In genomic region chr10:107443817-107444216, GRCh38 we compare ENCODE assay signal across 24 cellular contexts.
"Had no signal": no experiment of that assay in that cellular context is flagged by ENCODE, and none has a peak within 500 bp of the region (broad histone marks: within the 10 kb centered on the region; RNA-seq: fewer than 3 reads in every experiment).

No MANE protein-coding gene starts in this region.

- FAIRE-seq: endothelial cell of umbilical vein, kidney had no signal

- H3K4me2 ChIP-seq: hepatocyte had no signal

- H3K27ac ChIP-seq: colonic mucosa, esophagus muscularis mucosa, foreskin keratinocyte, gastroesophageal sphincter, heart left ventricle, hepatocyte, left lung, psoas muscle, sigmoid colon, stomach, thyroid gland had no signal

- H3K36me3 ChIP-seq: colonic mucosa, esophagus muscularis mucosa, gastroesophageal sphincter, heart left ventricle, left lung, sigmoid colon, stomach, thyroid gland had no signal

- ATAC-seq: foreskin keratinocyte; gastroesophageal sphincter; heart left ventricle; left lung; naive thymus-derived CD4-positive, alpha-beta T cell; psoas muscle; right cardiac atrium; stimulated activated effector memory CD8-positive, alpha-beta T cell treated with anti-CD3 and anti-CD28 coated beads, Interleukin-12 subunit alpha, Interleukin-12 subunit beta, amount 100 ng/mL, for 72 hours had no signal

- H3K27me3 ChIP-seq: colonic mucosa, esophagus muscularis mucosa, foreskin keratinocyte, gastroesophageal sphincter, hepatocyte, left lung, sigmoid colon, stomach, thyroid gland had no signal

- H2AFZ ChIP-seq: hepatocyte had no signal

- H3K4me1 ChIP-seq: colonic mucosa, esophagus muscularis mucosa, gastroesophageal sphincter, heart left ventricle, left lung, psoas muscle, sigmoid colon, stomach, thyroid gland had no signal

- H3K4me3 ChIP-seq: colonic mucosa, esophagus muscularis mucosa, gastroesophageal sphincter, heart left ventricle, hepatocyte, left lung, psoas muscle, sigmoid colon, stomach, thyroid gland had no signal

- DNase-seq: colonic mucosa; effector memory CD4-positive, alpha-beta T cell; foreskin keratinocyte; heart left ventricle; left lung; mesenchymal stem cell; midbrain; naive thymus-derived CD4-positive, alpha-beta T cell; nucleus accumbens; posterior cingulate gyrus; psoas muscle; right cardiac atrium; sigmoid colon; stimulated activated CD4-positive, alpha-beta T cell treated with anti-CD3 and anti-CD28 coated beads, Interleukin-2, amount 100 ng/mL, for 24 hours; stimulated activated CD4-positive, alpha-beta T cell treated with anti-CD3 and anti-CD28 coated beads, Interleukin-4, amount 100 ng/mL, for 24 hours; stimulated activated naive CD4-positive, alpha-beta T cell treated with Interleukin-2 at 50 U/mL for 16 hours; stomach; thyroid gland had no signal

- H3K79me2 ChIP-seq: hepatocyte had no signal

- H3K9me3 ChIP-seq: colonic mucosa, esophagus muscularis mucosa, gastroesophageal sphincter, heart left ventricle, psoas muscle, sigmoid colon, stomach, thyroid gland had no signal
